ENCODE assay signal across 14 cellular contexts in genomic region chr3:30332196-30333021, GRCh38.
A peak's percentile ranks its signal among the peaks of the same experiment; 100 is the strongest.
DNase-seq lines count a peak whose midpoint lies in the region; ATAC-seq and TF ChIP-seq lines count a peak whose summit lies in the region.
"Had no signal": no experiment of that assay in that cellular context is flagged by ENCODE, and none has a peak within 500 bp of the region (broad histone marks: within the 10 kb centered on the region; RNA-seq: fewer than 3 reads in every experiment).

No MANE protein-coding gene starts in this region.

- H3K27me3 Mint-ChIP-seq in nephron progenitor cell (ENCODE audit: low read depth, poor library complexity): peaks cover 2% of the 10 kb centered on the region

- peak; percentile 8 for DNase-seq in DMS53 (lab: John Stamatoyannopoulos, UW)
- no peak for DNase-seq in DMS53 treated with DMSO at 0.1 percent for 48 hours (lab: John Stamatoyannopoulos, UW; ENCODE audit: unreplicated experiment)
- peak; percentile 43 for DNase-seq in M059J (ENCODE audit: low read depth)
- peak; percentile 67 for DNase-seq in mammary epithelial cell
- DNase-seq in nephron progenitor cell: no peak
- no peak for DNase-seq in NOMO-1 treated with DMSO at 0.1 percent for 48 hours (lab: John Stamatoyannopoulos, UW; ENCODE audit: unreplicated experiment)
- DNase-seq: COR-L47, NCI-H526 had no signal

- H3K9me3 ChIP-seq in mammary epithelial cell (replicated peaks; ENCODE audit: insufficient read depth, low read length): no peaks in the 10 kb centered on the region

- H3K4me3 ChIP-seq in mammary epithelial cell (replicated peaks in 1 of 3; ENCODE audit: insufficient read depth in 1 of 3, low read depth in 2 of 3, low read length in 3 of 3): no peak overlapping the region
- H3K4me3 ChIP-seq: SK-N-MC, tibial nerve had no signal

- H3K27me3 ChIP-seq in mammary epithelial cell (ENCODE audit: insufficient read depth, low read length): no peaks in the 10 kb centered on the region
- H3K27me3 ChIP-seq: tibial nerve had no signal

- H3K9ac ChIP-seq in mammary epithelial cell (ENCODE audit: insufficient read depth, low read length): no peak overlapping the region

- no peaks in the 10 kb centered on the region for H3K79me2 ChIP-seq in mammary epithelial cell (ENCODE audit: insufficient read depth, low read length)

- no peaks in the 10 kb centered on the region for H4K20me1 ChIP-seq in mammary epithelial cell (ENCODE audit: insufficient read depth, low read length)

- dilution Hi-C loops in mammary epithelial cell (cut with HindIII; ENCODE audit: low sequenced_read_pairs): no loop called here

- H3K4me1 ChIP-seq in mammary epithelial cell (ENCODE audit: insufficient read depth, low read length): peaks cover 17% of the 10 kb centered on the region
- H3K4me1 ChIP-seq: tibial nerve had no signal

- WGBS in mammary epithelial cell (ENCODE audit: low coverage, missing lambda C conversion rate): 31% methylated on average over 10 of the region's 10 CpGs

- H3K36me3 ChIP-seq in mammary epithelial cell (ENCODE audit: insufficient read depth, low read length): no peaks in the 10 kb centered on the region
- H3K36me3 ChIP-seq: tibial nerve had no signal

- peaks cover 15% of the 10 kb centered on the region for H3K4me1 Mint-ChIP-seq in nephron progenitor cell

- in situ Hi-C loops in mammary epithelial cell (cut with MboI; ENCODE audit: low sequenced_read_pairs in 2 of 2): loop anchor here in 1 of 2 donors (25.0 kb wide), 1 partner anchor 280 kb away; the partner anchor contains the start of gene TGFBR2

- TF ChIP-seq CTCF in mammary epithelial cell (conservative IDR thresholded peaks at IDR 0.05 in 1 of 2, IDR thresholded peaks at IDR 0.05 in 1 of 2; ENCODE audit: extremely low read depth in 1 of 2, insufficient read depth in 1 of 2, low read depth in 1 of 2, low read length in 2 of 2): no peak
- no peak for TF ChIP-seq CTCF in nephron progenitor cell (IDR thresholded peaks at IDR 0.05)

- ATAC-seq in HG03457 (IDR thresholded peaks at IDR 0.05; ENCODE audit: unreplicated experiment) (no peak), GM18867 (IDR thresholded peaks at IDR 0.05; ENCODE audit: unreplicated experiment) (no peak)

- H3K4me3 Mint-ChIP-seq in nephron progenitor cell: no peak overlapping the region
- H3K4me3 Mint-ChIP-seq: dendritic cell treated with granulocyte-macrophage colony-stimulating factor and Interleukin-4, amounts not matched to agents 40 ng/mL and 50 ng/mL, for 4 days had no signal

- peak overlapping the region; percentile 29 for H3K27ac ChIP-seq in mammary epithelial cell (ENCODE audit: insufficient read depth, low read depth, low read length)
- H3K27ac ChIP-seq: 22Rv1, SK-N-MC, tibial nerve had no signal

- peak overlapping the region; percentile 57 for H3K4me2 ChIP-seq in mammary epithelial cell (ENCODE audit: insufficient read depth, low read depth, low read length)

- CTCF ChIA-PET in mammary epithelial cell (lab: Charles Lee; ENCODE audit: low non-redundant PET): no interaction called here

- peak overlapping the region; percentile 74 for H3K27ac Mint-ChIP-seq in nephron progenitor cell
- H3K27ac Mint-ChIP-seq: dendritic cell treated with granulocyte-macrophage colony-stimulating factor and Interleukin-4, amounts not matched to agents 40 ng/mL and 50 ng/mL, for 4 days had no signal

- peak overlapping the region; percentile 79 for H2AFZ ChIP-seq in mammary epithelial cell (ENCODE audit: low read depth, low read length)

- H3K36me3 Mint-ChIP-seq in nephron progenitor cell (ENCODE audit: low read depth): no peaks in the 10 kb centered on the region

- TSS peak; percentile 73 for BruUV-seq in mammary epithelial cell (replicated peaks; lab: Mats Ljungman, UMichigan)

- no peaks in the 10 kb centered on the region for H3K9me3 Mint-ChIP-seq in nephron progenitor cell
- H3K9me3 Mint-ChIP-seq: dendritic cell treated with granulocyte-macrophage colony-stimulating factor and Interleukin-4, amounts not matched to agents 40 ng/mL and 50 ng/mL, for 4 days had no signal

- intact Hi-C loops in mammary epithelial cell (cut with micrococcal nuclease): no loop called here

Comparison
In these comparisons a context has a peak if more than half of its experiments do, and no peak if none do; other contexts are left out.
1. DNase-seq: peak in DMS53 (single experiment), M059J (single experiment) and mammary epithelial cell (single experiment); none in DMS53 treated with DMSO at 0.1 percent for 48 hours (single experiment), nephron progenitor cell (single experiment) and NOMO-1 treated with DMSO at 0.1 percent for 48 hours (single experiment).